In genomic region chr11:11334607-11335006, GRCh38 we compare ENCODE assay signal across 15 cellular contexts. TPM values are rescaled to one million over a fixed set of nuclear protein-coding genes. Genes with fewer than 3 reads are reported as not detected.
DNase-seq lines count a peak whose midpoint lies in the region; ATAC-seq and TF ChIP-seq lines count a peak whose summit lies in the region.
"Had no signal": no experiment of that assay in that cellular context is flagged by ENCODE, and none has a peak within 500 bp of the region (broad histone marks: within the 10 kb centered on the region; RNA-seq: fewer than 3 reads in every experiment).

No MANE protein-coding gene starts in this region.

- TF ChIP-seq CTCF in Panc1 (IDR thresholded peaks at IDR 0.05), result no peak
- no peak for TF ChIP-seq CTCF in nephron progenitor cell (IDR thresholded peaks at IDR 0.05)
- TF ChIP-seq CTCF in GM13976 (IDR thresholded peaks at IDR 0.05; ENCODE audit: borderline replicate concordance, control extremely low read depth, extremely low read depth, insufficient read depth, missing control alignments), result no peak
- TF ChIP-seq CTCF in foreskin fibroblast (IDR thresholded peaks at IDR 0.05; ENCODE audit: low read depth, low read length), result no peak

- peak overlapping the region; percentile 36; the same call in 1 of the 2 replicates for H3K27ac ChIP-seq in Panc1 (ENCODE audit: low read length)
- H3K27ac ChIP-seq: GM23248 had no signal

- H3K9me3 ChIP-seq in Panc1 (ENCODE audit: control insufficient read depth, insufficient read depth, low read depth, low read length), result no peaks in the 10 kb centered on the region
- H3K9me3 ChIP-seq: Caco-2 had no signal

- H3K4me3 ChIP-seq in Panc1 (ENCODE audit: low read depth in 2 of 2, low read length in 2 of 2), result no peak overlapping the region
- no peak overlapping the region for H3K4me3 ChIP-seq in foreskin fibroblast (ENCODE audit: low read depth in 1 of 2, low read length in 2 of 2)
- H3K4me3 ChIP-seq: GM23248 had no signal

- intact Hi-C loops in Panc1 (cut with micrococcal nuclease; ENCODE audit: unreplicated experiment), result no loop called here
- intact Hi-C loops in dendritic cell treated with granulocyte-macrophage colony-stimulating factor and Interleukin-4, amounts not matched to agents 40 ng/mL and 50 ng/mL, for 4 days (cut with micrococcal nuclease), result no loop called here

- TF ChIP-seq POLR2A in erythroblast (IDR thresholded peaks at IDR 0.05; ENCODE audit: low read length), result no peak

- no peak overlapping the region for H3K4me3 Mint-ChIP-seq in dendritic cell treated with granulocyte-macrophage colony-stimulating factor and Interleukin-4, amounts not matched to agents 40 ng/mL and 50 ng/mL, for 4 days
- no peak overlapping the region for H3K4me3 Mint-ChIP-seq in nephron progenitor cell
- H3K4me3 Mint-ChIP-seq: CD8-positive, alpha-beta T cell had no signal

- H3K4me1 ChIP-seq in Panc1 (ENCODE audit: control insufficient read depth, insufficient read depth, low read length), result peaks cover 16% of the 10 kb centered on the region
- H3K4me1 ChIP-seq: Caco-2 had no signal

- no peaks in the 10 kb centered on the region for H3K36me3 ChIP-seq in Panc1 (ENCODE audit: control insufficient read depth, insufficient read depth, low read length)

- H3K36me3 Mint-ChIP-seq in dendritic cell treated with granulocyte-macrophage colony-stimulating factor and Interleukin-4, amounts not matched to agents 40 ng/mL and 50 ng/mL, for 4 days (ENCODE audit: low read depth), result peaks cover 100% of the 10 kb centered on the region
- no peaks in the 10 kb centered on the region for H3K36me3 Mint-ChIP-seq in nephron progenitor cell (ENCODE audit: low read depth)
- H3K36me3 Mint-ChIP-seq: CD8-positive, alpha-beta T cell had no signal

- in situ Hi-C loops in Panc1 (cut with HindIII; ENCODE audit: low pct_unique_long_range_greater_than_20kb, low sequenced_read_pairs), result no loop called here
- in situ Hi-C loops in GM13976 (cut with MboI; ENCODE audit: low sequenced_read_pairs, unreplicated experiment), result no loop called here

- DNase-seq in Panc1 (ENCODE audit: low read depth, low spot score), result no peak
- no peak for DNase-seq in nephron progenitor cell
- DNase-seq in HEK293T (ENCODE audit: extremely low spot score), result no peak
- DNase-seq in GM13976 (ENCODE audit: low spot score), result no peak
- no peak for DNase-seq in foreskin fibroblast
- DNase-seq in erythroblast (lab: John Stamatoyannopoulos, UW), result no peak
- DNase-seq: C1 segment of cervical spinal cord; Caco-2; CD8-positive, alpha-beta T cell; DMS153; DND-41; GF-D8; GM23248; HCEC 1CT had no signal

- peak overlapping the region; percentile 31 for H3K27ac Mint-ChIP-seq in dendritic cell treated with granulocyte-macrophage colony-stimulating factor and Interleukin-4, amounts not matched to agents 40 ng/mL and 50 ng/mL, for 4 days
- H3K27ac Mint-ChIP-seq in nephron progenitor cell, result peak overlapping the region; percentile 17
- H3K27ac Mint-ChIP-seq: CD8-positive, alpha-beta T cell had no signal

- peak; percentile 73 for ATAC-seq in Panc1
- ATAC-seq: CD8-positive, alpha-beta T cell had no signal

- no peaks in the 10 kb centered on the region for H3K9me3 Mint-ChIP-seq in dendritic cell treated with granulocyte-macrophage colony-stimulating factor and Interleukin-4, amounts not matched to agents 40 ng/mL and 50 ng/mL, for 4 days
- no peaks in the 10 kb centered on the region for H3K9me3 Mint-ChIP-seq in nephron progenitor cell
- H3K9me3 Mint-ChIP-seq: CD8-positive, alpha-beta T cell had no signal

- peaks cover 32% of the 10 kb centered on the region for H3K4me1 Mint-ChIP-seq in dendritic cell treated with granulocyte-macrophage colony-stimulating factor and Interleukin-4, amounts not matched to agents 40 ng/mL and 50 ng/mL, for 4 days (ENCODE audit: low read depth)
- peaks cover 24% of the 10 kb centered on the region for H3K4me1 Mint-ChIP-seq in nephron progenitor cell

- POLR2A ChIA-PET in Panc1 (lab: Charles Lee), result no interaction called here
- POLR2A ChIA-PET in HEK293T (lab: Yijun Ruan, JAX), result no interaction called here

- 0 out of 2 replicates have a peak, but pooled peaks cover 2% of the 10 kb centered on the region for H3K27me3 ChIP-seq in Panc1 (ENCODE audit: control insufficient read depth, insufficient read depth, low read length)

- CTCF ChIA-PET in Panc1 (lab: Charles Lee), result no interaction called here
- CTCF ChIA-PET in HEK293T (lab: Yijun Ruan, JAX), result no interaction called here

- peaks cover 24% of the 10 kb centered on the region for H3K27me3 Mint-ChIP-seq in dendritic cell treated with granulocyte-macrophage colony-stimulating factor and Interleukin-4, amounts not matched to agents 40 ng/mL and 50 ng/mL, for 4 days
- peaks cover 21% of the 10 kb centered on the region for H3K27me3 Mint-ChIP-seq in nephron progenitor cell (ENCODE audit: low read depth, poor library complexity)

- BruUV-seq in Panc1 (replicated peaks; lab: Mats Ljungman, UMichigan), result no TSS peak

TF ChIP-seq in HEK293T, 16 proteins besides CTCF, POLR2A, EP300 and RAD21:
- TF ChIP-seq TARDBP (IDR thresholded peaks at IDR 0.05) (no peak), ZNF384 (IDR thresholded peaks at IDR 0.05) (no peak), CTBP1 (IDR thresholded peaks at IDR 0.05; ENCODE audit: borderline replicate concordance) (no peak), FOXK2 (IDR thresholded peaks at IDR 0.05) (no peak), SP1 (IDR thresholded peaks at IDR 0.05) (no peak), SUZ12 (IDR thresholded peaks at IDR 0.05) (no peak), PKNOX1 (IDR thresholded peaks at IDR 0.05) (no peak), ARNT (IDR thresholded peaks at IDR 0.05) (no peak), L3MBTL2 (conservative IDR thresholded peaks at IDR 0.05) (no peak)

RNA-seq across cellular contexts. Expression of gene CSNK2A3, which starts 18.4 kb away (rescaled TPM):
- total RNA-seq in Panc1 (2021; ENCODE audit: unreplicated experiment), result 2.6 TPM
- polyA plus RNA-seq in Panc1 (2012; ENCODE audit: insufficient read length), result 3.6 TPM
